Comparison of ENCODE assay signal across 22 cellular contexts in genomic region chr1:179234863-179235262, GRCh38.
"Had no signal": no experiment of that assay in that cellular context is flagged by ENCODE, and none has a peak within 500 bp of the region (broad histone marks: within the 10 kb centered on the region; RNA-seq: fewer than 3 reads in every experiment).

No MANE protein-coding gene starts in this region.

- H3K4me3 ChIP-seq: coronary artery, esophagus squamous epithelium, heart left ventricle, lower lobe of right lung, mucosa of descending colon, neural progenitor cell, spleen, testis had no signal

- ATAC-seq: heart left ventricle, lower lobe of right lung, mucosa of descending colon, T-helper 17 cell had no signal

- DNase-seq: activated CD4-positive, alpha-beta T cell treated with anti-CD3 and anti-CD28 coated beads for 4 hours; activated CD4-positive, alpha-beta T cell treated with anti-CD3 and anti-CD28 coated beads, Interleukin-2, amount 50 U/mL, for 48 hours; activated CD4-positive, CD25-positive, alpha-beta regulatory T cell; activated naive CD4-positive, alpha-beta T cell treated with Interleukin-2 at 50 U/mL for 16 hours; activated naive CD8-positive, alpha-beta T cell treated with anti-CD3 and anti-CD28 coated beads, Interleukin-2, amount 10 ng/mL, durations not matched to agents 7 days and 5 days; activated T-cell treated with anti-CD3 and anti-CD28 coated beads, Interleukin-2, amount 50 U/mL, for 48 hours; amygdala; cerebellar nuclear complex; esophagus squamous epithelium; heart left ventricle; islet precursor cell; lower lobe of right lung; mesendoderm; mucosa of descending colon; retina; spleen; stimulated activated CD4-positive, alpha-beta T cell treated with anti-CD3 and anti-CD28 coated beads, Interleukin-4, amount 100 ng/mL, for 1 hour; stimulated activated naive CD4-positive, alpha-beta T cell; T-helper 17 cell; testis had no signal

- H3K36me3 ChIP-seq: esophagus squamous epithelium, heart left ventricle, lower lobe of right lung, neural progenitor cell, spleen had no signal

- H3K27ac ChIP-seq: coronary artery, esophagus squamous epithelium, heart left ventricle, lower lobe of right lung, neural progenitor cell, spleen, testis had no signal

- H3K27me3 ChIP-seq: esophagus squamous epithelium, heart left ventricle, spleen, testis had no signal

- H3K9ac ChIP-seq: neural progenitor cell had no signal

- H3K4me1 ChIP-seq: neural progenitor cell had no signal

- H2AFZ ChIP-seq: neural progenitor cell had no signal

- H3K9me3 ChIP-seq: esophagus squamous epithelium, heart left ventricle, lower lobe of right lung, mucosa of descending colon, spleen, testis had no signal

- H3K4me2 ChIP-seq: neural progenitor cell had no signal
